ENCODE assay signal across 1 cellular context in the genomic region with DNA sequence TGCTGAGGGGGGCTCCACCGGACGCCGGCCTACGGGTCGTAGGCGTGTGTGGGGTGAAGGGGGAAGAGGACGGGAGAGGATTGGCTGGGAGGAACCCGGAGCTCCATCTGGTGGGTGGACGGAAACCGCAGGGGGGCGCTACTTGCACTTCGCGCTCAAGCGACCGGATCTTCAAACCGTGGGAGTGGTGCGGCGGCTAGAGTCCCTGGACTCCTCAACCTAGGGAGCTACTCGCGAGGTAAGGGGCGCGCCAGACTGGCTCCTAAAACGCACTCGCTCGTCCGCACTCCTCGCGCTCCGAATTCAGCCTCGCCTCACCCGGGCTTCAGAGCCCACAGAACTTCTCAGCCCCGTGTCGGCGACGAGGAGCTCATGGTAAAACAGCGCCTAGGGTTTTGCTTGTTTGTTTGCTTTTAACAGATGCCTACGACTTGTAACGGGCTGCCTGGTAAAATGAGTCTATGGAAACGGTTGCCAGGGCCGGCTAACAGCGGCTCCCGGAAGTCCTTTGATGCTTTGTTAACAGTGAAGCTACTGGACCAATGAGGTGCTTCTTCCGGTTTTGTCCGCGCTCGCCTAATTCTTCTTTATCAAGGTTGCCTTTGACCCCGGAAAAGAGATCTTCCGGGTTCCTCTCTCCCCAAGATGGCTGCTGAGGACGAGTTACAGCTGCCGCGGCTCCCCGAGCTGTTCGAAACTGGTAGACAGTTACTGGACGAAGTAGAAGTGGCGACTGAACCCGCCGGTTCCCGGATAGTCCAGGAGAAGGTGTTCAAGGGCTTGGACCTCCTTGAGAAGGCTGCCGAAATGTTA.
TF ChIP-seq lines count a peak whose summit lies in the region.

Gene IGBP1, plus strand, starts transcription at position 145 of the 813 bp plus-strand sequence. Its CDS starts 501 bp downstream, at position 646.

TF ChIP-seq in HepG2, 621 proteins besides CTCF, POLR2A, EP300 and RAD21 (continued from another document and continues in another):
- TF ChIP-seq BATF2 (CRISPR knock-in tag; IDR thresholded peaks at IDR 0.05) = no peak
- TF ChIP-seq DR1 (CRISPR knock-in tag; IDR thresholded peaks at IDR 0.05) = no peak
- TF ChIP-seq, protein P1, sequence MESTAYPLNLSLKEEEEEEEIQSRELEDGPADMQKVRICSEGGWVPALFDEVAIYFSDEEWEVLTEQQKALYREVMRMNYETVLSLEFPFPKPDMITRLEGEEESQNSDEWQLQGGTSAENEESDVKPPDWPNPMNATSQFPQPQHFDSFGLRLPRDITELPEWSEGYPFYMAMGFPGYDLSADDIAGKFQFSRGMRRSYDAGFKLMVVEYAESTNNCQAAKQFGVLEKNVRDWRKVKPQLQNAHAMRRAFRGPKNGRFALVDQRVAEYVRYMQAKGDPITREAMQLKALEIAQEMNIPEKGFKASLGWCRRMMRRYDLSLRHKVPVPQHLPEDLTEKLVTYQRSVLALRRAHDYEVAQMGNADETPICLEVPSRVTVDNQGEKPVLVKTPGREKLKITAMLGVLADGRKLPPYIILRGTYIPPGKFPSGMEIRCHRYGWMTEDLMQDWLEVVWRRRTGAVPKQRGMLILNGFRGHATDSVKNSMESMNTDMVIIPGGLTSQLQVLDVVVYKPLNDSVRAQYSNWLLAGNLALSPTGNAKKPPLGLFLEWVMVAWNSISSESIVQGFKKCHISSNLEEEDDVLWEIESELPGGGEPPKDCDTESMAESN (CRISPR knock-in tag; conservative IDR thresholded peaks at IDR 0.05) = no peak
- TF ChIP-seq KMT2A (CRISPR knock-in tag; IDR thresholded peaks at IDR 0.05) = no peak; the same call in 1 of the 2 replicates
- TF ChIP-seq TGIF2 (CRISPR knock-in tag; IDR thresholded peaks at IDR 0.05) = no peak
- no peak for TF ChIP-seq HDAC6 (IDR thresholded peaks at IDR 0.05; ENCODE audit: low read depth, low read length)
- TF ChIP-seq DNMT1 (CRISPR knock-in tag; IDR thresholded peaks at IDR 0.05) = no peak
- TF ChIP-seq KLF11 (CRISPR knock-in tag; IDR thresholded peaks at IDR 0.05) = no peak
- no peak for TF ChIP-seq ARID2 (CRISPR knock-in tag; IDR thresholded peaks at IDR 0.05; ENCODE audit: borderline replicate concordance)
- no peak for TF ChIP-seq MTA3 (CRISPR knock-in tag; IDR thresholded peaks at IDR 0.05)
- no peak for TF ChIP-seq ZNF619 (CRISPR knock-in tag; IDR thresholded peaks at IDR 0.05)
- TF ChIP-seq, protein P2, sequence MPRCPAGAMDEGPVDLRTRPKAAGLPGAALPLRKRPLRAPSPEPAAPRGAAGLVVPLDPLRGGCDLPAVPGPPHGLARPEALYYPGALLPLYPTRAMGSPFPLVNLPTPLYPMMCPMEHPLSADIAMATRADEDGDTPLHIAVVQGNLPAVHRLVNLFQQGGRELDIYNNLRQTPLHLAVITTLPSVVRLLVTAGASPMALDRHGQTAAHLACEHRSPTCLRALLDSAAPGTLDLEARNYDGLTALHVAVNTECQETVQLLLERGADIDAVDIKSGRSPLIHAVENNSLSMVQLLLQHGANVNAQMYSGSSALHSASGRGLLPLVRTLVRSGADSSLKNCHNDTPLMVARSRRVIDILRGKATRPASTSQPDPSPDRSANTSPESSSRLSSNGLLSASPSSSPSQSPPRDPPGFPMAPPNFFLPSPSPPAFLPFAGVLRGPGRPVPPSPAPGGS (CRISPR knock-in tag; IDR thresholded peaks at IDR 0.05) = no peak
- TF ChIP-seq MTF2 (CRISPR knock-in tag; IDR thresholded peaks at IDR 0.05; ENCODE audit: borderline replicate concordance) = no peak
- no peak for TF ChIP-seq ZNF747 (CRISPR knock-in tag; IDR thresholded peaks at IDR 0.05; ENCODE audit: borderline replicate concordance)
- 0 out of 2 replicates have a peak, but pooled peaks have one; percentile 18 for TF ChIP-seq ZNF546 (CRISPR knock-in tag; conservative IDR thresholded peaks at IDR 0.05)
- peak; percentile 61 for TF ChIP-seq ZNF687 (CRISPR knock-in tag; IDR thresholded peaks at IDR 0.05)
- TF ChIP-seq STAT6 (CRISPR knock-in tag; IDR thresholded peaks at IDR 0.05; ENCODE audit: borderline replicate concordance) = no peak
- TF ChIP-seq ZMYM3 (CRISPR knock-in tag; IDR thresholded peaks at IDR 0.05) = no peak
- no peak for TF ChIP-seq ZBED4 (CRISPR knock-in tag; IDR thresholded peaks at IDR 0.05; ENCODE audit: borderline replicate concordance)
- TF ChIP-seq NBN (conservative IDR thresholded peaks at IDR 0.05) = no peak
- no peak for TF ChIP-seq ZNF577 (CRISPR knock-in tag; IDR thresholded peaks at IDR 0.05; ENCODE audit: borderline replicate concordance, low read depth)
- no peak for TF ChIP-seq ZNF34 (CRISPR knock-in tag; IDR thresholded peaks at IDR 0.05; ENCODE audit: borderline replicate concordance)
- no peak for TF ChIP-seq PITX1 (CRISPR knock-in tag; IDR thresholded peaks at IDR 0.05)
- TF ChIP-seq, protein P3, sequence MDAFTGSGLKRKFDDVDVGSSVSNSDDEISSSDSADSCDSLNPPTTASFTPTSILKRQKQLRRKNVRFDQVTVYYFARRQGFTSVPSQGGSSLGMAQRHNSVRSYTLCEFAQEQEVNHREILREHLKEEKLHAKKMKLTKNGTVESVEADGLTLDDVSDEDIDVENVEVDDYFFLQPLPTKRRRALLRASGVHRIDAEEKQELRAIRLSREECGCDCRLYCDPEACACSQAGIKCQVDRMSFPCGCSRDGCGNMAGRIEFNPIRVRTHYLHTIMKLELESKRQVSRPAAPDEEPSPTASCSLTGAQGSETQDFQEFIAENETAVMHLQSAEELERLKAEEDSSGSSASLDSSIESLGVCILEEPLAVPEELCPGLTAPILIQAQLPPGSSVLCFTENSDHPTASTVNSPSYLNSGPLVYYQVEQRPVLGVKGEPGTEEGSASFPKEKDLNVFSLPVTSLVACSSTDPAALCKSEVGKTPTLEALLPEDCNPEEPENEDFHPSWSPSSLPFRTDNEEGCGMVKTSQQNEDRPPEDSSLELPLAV (CRISPR knock-in tag; conservative IDR thresholded peaks at IDR 0.05; ENCODE audit: low read depth) = no peak
- peak; percentile 73 for TF ChIP-seq RFX1 (IDR thresholded peaks at IDR 0.05)
- TF ChIP-seq GTF2F1 (IDR thresholded peaks at IDR 0.05; ENCODE audit: low read length) = no peak
- TF ChIP-seq HINFP (CRISPR knock-in tag; IDR thresholded peaks at IDR 0.05; ENCODE audit: low read depth) = no peak
- no peak for TF ChIP-seq ZBTB44 (CRISPR knock-in tag; IDR thresholded peaks at IDR 0.05)
- no peak for TF ChIP-seq ZNF562 (CRISPR knock-in tag; IDR thresholded peaks at IDR 0.05; ENCODE audit: borderline replicate concordance)
- TF ChIP-seq EZH2 (conservative IDR thresholded peaks at IDR 0.05; ENCODE audit: low read depth, low read length) = no peak
